In the genomic region with DNA sequence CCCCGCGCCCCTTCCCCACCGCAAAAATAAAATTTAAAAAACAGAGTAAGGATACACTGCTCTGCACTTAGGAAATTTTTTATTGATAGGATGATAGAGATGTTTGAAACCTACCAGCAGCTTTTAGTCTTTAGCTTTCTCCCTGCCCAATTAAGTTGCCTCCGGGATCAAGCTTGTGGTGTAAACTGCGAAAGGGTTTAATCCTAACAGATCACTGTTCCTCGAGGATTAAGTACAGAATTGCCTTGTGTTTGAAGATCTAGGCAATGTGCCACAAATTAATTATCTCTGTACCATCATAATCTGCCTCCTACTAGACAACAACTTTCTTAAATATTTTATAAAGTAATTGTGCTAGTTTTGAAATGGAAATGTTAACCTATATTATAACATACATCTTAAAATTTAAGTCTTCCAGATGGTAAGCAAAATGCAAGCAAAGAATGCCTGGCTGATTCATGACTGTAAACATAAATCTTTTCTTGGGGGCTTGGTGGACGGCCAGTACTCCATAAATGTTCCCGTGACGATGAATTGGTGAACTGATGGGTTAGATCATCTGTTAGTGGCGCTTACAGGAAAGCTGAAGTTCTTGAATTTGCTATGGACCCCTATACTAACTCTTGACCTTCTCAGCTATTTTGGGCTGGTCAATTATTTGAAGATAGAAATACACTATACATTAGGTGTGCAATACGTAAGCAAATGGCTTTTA, we compare ENCODE assay signal across 9 cellular contexts. TPM values are rescaled to one million over a fixed set of nuclear protein-coding genes. Genes with fewer than 3 reads are reported as not detected.
A peak's percentile ranks its signal among the peaks of the same experiment; 100 is the strongest.
DNase-seq lines count a peak whose midpoint lies in the region; ATAC-seq and TF ChIP-seq lines count a peak whose summit lies in the region.
"Had no signal": no experiment of that assay in that cellular context is flagged by ENCODE, and none has a peak within 500 bp of the region (broad histone marks: within the 10 kb centered on the region; RNA-seq: fewer than 3 reads in every experiment).

No MANE protein-coding gene starts in this region.

- WGBS in endodermal cell (ENCODE audit: insufficient coverage in 1 of 2, insufficient read length in 1 of 2), 2 experiments, result 87 to 92% methylated on average over 7 to 11 of the region's 11 CpGs

- peak overlapping the region; percentile 63 for H3K4me3 Mint-ChIP-seq in endodermal cell
- H3K4me3 Mint-ChIP-seq in progenitor cell of endocrine pancreas (ENCODE audit: low read depth), result peak overlapping the region; percentile 75

- TF ChIP-seq CTCF in endodermal cell (conservative IDR thresholded peaks at IDR 0.05) (no peak), progenitor cell of endocrine pancreas (IDR thresholded peaks at IDR 0.05; ENCODE audit: unreplicated experiment) (no peak)

- H3K4me3 ChIP-seq in endodermal cell (ENCODE audit: low read length), result peak overlapping the region; percentile 72

- H3K9me3 ChIP-seq in ES-I3 (ENCODE audit: control insufficient read depth, insufficient read depth, low read length), result no peaks in the 10 kb centered on the region
- no peaks in the 10 kb centered on the region for H3K9me3 ChIP-seq in endodermal cell (ENCODE audit: control insufficient read depth, low read length)

- peaks cover 14% of the 10 kb centered on the region for H3K4me1 Mint-ChIP-seq in endodermal cell
- peaks cover 7% of the 10 kb centered on the region for H3K4me1 Mint-ChIP-seq in progenitor cell of endocrine pancreas (ENCODE audit: low read depth)

- H3K36me3 ChIP-seq in ES-I3 (ENCODE audit: insufficient read depth, low read length) (no peaks in the 10 kb centered on the region), endodermal cell (ENCODE audit: control insufficient read depth, insufficient read depth, low read length) (no peaks in the 10 kb centered on the region)

- H3K27me3 ChIP-seq in endodermal cell (ENCODE audit: control insufficient read depth, insufficient read depth, low read length, poor library complexity, severe bottlenecking), result peaks cover 22% of the 10 kb centered on the region

- H3K27me3 Mint-ChIP-seq in endodermal cell (ENCODE audit: insufficient read depth) (peaks cover 22% of the 10 kb centered on the region), progenitor cell of endocrine pancreas (peaks cover 33% of the 10 kb centered on the region)

- H3K9me3 Mint-ChIP-seq in endodermal cell (no peaks in the 10 kb centered on the region), progenitor cell of endocrine pancreas (ENCODE audit: low read depth) (no peaks in the 10 kb centered on the region)

- no peak overlapping the region for H3K27ac ChIP-seq in endodermal cell (ENCODE audit: low read depth, low read length)

- H3K9ac ChIP-seq in ES-I3 (ENCODE audit: low read depth, low read length) (peak overlapping the region; percentile 79; the same call in 1 of the 2 replicates), endodermal cell (ENCODE audit: extremely low read depth, low read length, poor library complexity, severe bottlenecking) (no peak overlapping the region)

- no peaks in the 10 kb centered on the region for H3K36me3 Mint-ChIP-seq in endodermal cell (ENCODE audit: low read depth)
- H3K36me3 Mint-ChIP-seq in progenitor cell of endocrine pancreas (ENCODE audit: insufficient read depth), result no peaks in the 10 kb centered on the region

- no peaks in the 10 kb centered on the region for H3K4me1 ChIP-seq in ES-I3 (ENCODE audit: insufficient read depth, low read length)
- no peaks in the 10 kb centered on the region for H3K4me1 ChIP-seq in endodermal cell (ENCODE audit: control insufficient read depth, insufficient read depth, low read length)

- DNase-seq in NCI-H524 treated with DMSO at 0.1 percent for 48 hours (lab: John Stamatoyannopoulos, UW) (peak; percentile 74), endodermal cell (no peak), progenitor cell of endocrine pancreas (ENCODE audit: low spot score, unreplicated experiment) (no peak), SW480 (ENCODE audit: low spot score) (no peak), Ammon's horn (ENCODE audit: low spot score) (no peak), AML-193 (lab: John Stamatoyannopoulos, UW) (no peak)
- DNase-seq: Karpas-422 had no signal

- no peak for ATAC-seq in HG03139 (IDR thresholded peaks at IDR 0.05; ENCODE audit: unreplicated experiment)

- H3K27ac Mint-ChIP-seq in endodermal cell (no peak overlapping the region), progenitor cell of endocrine pancreas (no peak overlapping the region)

RNA-seq across cellular contexts. Expression of gene ARHGAP18, which starts 58.0 kb away (rescaled TPM):
- total RNA-seq in endodermal cell, result 10 to 100 TPM; 14.3 to 17.7 TPM
- 4.1 TPM for polyA plus RNA-seq in endodermal cell (2013, experiment 1 of 2)
- 4.5 TPM for polyA plus RNA-seq in endodermal cell (2013, experiment 2 of 2)
- total RNA-seq in progenitor cell of endocrine pancreas, result 24.9 and 26.9 TPM in 2 replicates
